In the genomic region with DNA sequence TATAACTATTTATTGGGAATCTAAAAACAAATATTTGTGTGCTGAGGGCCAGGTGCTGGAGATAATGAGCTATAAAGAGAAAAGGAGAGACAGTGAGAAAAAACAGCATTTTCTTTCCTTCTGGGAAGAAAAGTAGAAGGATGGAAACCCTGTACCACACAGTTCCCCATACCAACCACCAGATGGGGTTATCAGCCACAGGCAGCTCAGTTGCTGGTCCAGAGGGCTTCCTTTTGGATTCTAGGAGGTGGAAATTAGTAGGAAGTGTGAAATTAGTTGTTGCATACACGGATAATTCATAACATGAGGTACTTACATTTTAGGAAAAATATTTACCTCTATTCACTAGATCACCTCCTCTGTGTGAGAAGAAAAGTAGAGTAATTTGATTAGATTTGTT, we compare ENCODE assay signal across 10 cellular contexts.
DNase-seq lines count a peak whose midpoint lies in the region; ATAC-seq and TF ChIP-seq lines count a peak whose summit lies in the region.
"Had no signal": no experiment of that assay in that cellular context is flagged by ENCODE, and none has a peak within 500 bp of the region (broad histone marks: within the 10 kb centered on the region; RNA-seq: fewer than 3 reads in every experiment).

No MANE protein-coding gene starts in this region.

- TF ChIP-seq CTCF in NB4 (IDR thresholded peaks at IDR 0.05; ENCODE audit: low read depth, low read length) = peak; percentile 70
- TF ChIP-seq CTCF in cardiac fibroblast (IDR thresholded peaks at IDR 0.05; ENCODE audit: low read depth, low read length) = peak; percentile 67
- TF ChIP-seq CTCF in osteocyte (IDR thresholded peaks at IDR 0.05) = peak; percentile 56

- no peak for ATAC-seq in HG03280 (IDR thresholded peaks at IDR 0.05; ENCODE audit: unreplicated experiment)
- ATAC-seq in HG03457 (IDR thresholded peaks at IDR 0.05; ENCODE audit: unreplicated experiment) = no peak
- no peak for ATAC-seq in GM19023 (IDR thresholded peaks at IDR 0.05; ENCODE audit: unreplicated experiment)
- ATAC-seq: activated T-cell treated with anti-CD3 and anti-CD28 coated beads, Interleukin-2, amount 50 U/mL, for 4 hours had no signal

- H3K27ac Mint-ChIP-seq in osteocyte (ENCODE audit: unreplicated experiment) = no peak overlapping the region

- DNase-seq in NCI-H510A treated with DMSO at 0.1 percent for 48 hours (lab: John Stamatoyannopoulos, UW) (peak; percentile 35), NCI-H510A (lab: John Stamatoyannopoulos, UW) (no peak), NB4 (ENCODE audit: low read depth) (peak; percentile 40), cardiac fibroblast (ENCODE audit: low read depth in 2 of 2) (no peak), osteocyte (ENCODE audit: extremely low spot score, unreplicated experiment) (no peak)
- DNase-seq: activated T-cell treated with anti-CD3 and anti-CD28 coated beads, Interleukin-2, amount 50 U/mL, for 4 hours had no signal

- H3K27me3 Mint-ChIP-seq in osteocyte (ENCODE audit: unreplicated experiment) = no peaks in the 10 kb centered on the region

- H3K4me3 ChIP-seq in NB4 (ENCODE audit: low read depth, low read length) = no peak overlapping the region
- no peak overlapping the region for H3K4me3 ChIP-seq in cardiac fibroblast (replicated peaks in 1 of 2; ENCODE audit: low read depth in 2 of 2, low read length in 2 of 2)
- H3K4me3 ChIP-seq: lung had no signal

- no peak overlapping the region for H3K4me3 Mint-ChIP-seq in osteocyte (ENCODE audit: unreplicated experiment)
- H3K4me3 Mint-ChIP-seq: activated T-cell treated with anti-CD3 and anti-CD28 coated beads, Interleukin-2, amount 50 U/mL, for 4 hours had no signal

- H3K4me1 Mint-ChIP-seq in osteocyte (ENCODE audit: unreplicated experiment) = peaks cover 24% of the 10 kb centered on the region

- H3K9me3 Mint-ChIP-seq in osteocyte (ENCODE audit: unreplicated experiment) = peaks cover 12% of the 10 kb centered on the region

- TF ChIP-seq POLR2A in NB4 (IDR thresholded peaks at IDR 0.05; ENCODE audit: extremely low read depth, insufficient read length) = no peak

- H3K36me3 Mint-ChIP-seq in osteocyte (ENCODE audit: unreplicated experiment) = peaks cover 15% of the 10 kb centered on the region

Comparison
In these comparisons a context has a peak if more than half of its experiments do, and no peak if none do; other contexts are left out.
1. DNase-seq: peak in NCI-H510A treated with DMSO at 0.1 percent for 48 hours (single experiment) and NB4 (single experiment); none in NCI-H510A (single experiment), cardiac fibroblast (0 of 2) and osteocyte (single experiment).
2. Peak in every context shown above with its lines, with median percentiles within 50 percentile points of each other: CTCF ChIP-seq.